ENCODE assay signal across 1 cellular context in genomic region chr7:87874066-87874465, GRCh38.
A peak's percentile ranks its signal among the peaks of the same experiment; 100 is the strongest.
TF ChIP-seq lines count a peak whose summit lies in the region.

No MANE protein-coding gene starts in this region.

TF ChIP-seq in K562, 482 proteins besides CTCF, POLR2A, EP300 and RAD21 (continued from another document):
- no peak for TF ChIP-seq ZBTB40 (IDR thresholded peaks at IDR 0.05)
- no peak for TF ChIP-seq ZBTB40 (CRISPR knock-in tag; IDR thresholded peaks at IDR 0.05)
- TF ChIP-seq CEBPZ (IDR thresholded peaks at IDR 0.05; ENCODE audit: borderline replicate concordance, low read depth, low read length), result no peak
- no peak for TF ChIP-seq ATF3 (IDR thresholded peaks at IDR 0.05)
- TF ChIP-seq ATF3 (CRISPR knock-in tag; conservative IDR thresholded peaks at IDR 0.05), result no peak
- TF ChIP-seq MEIS2 (IDR thresholded peaks at IDR 0.05; ENCODE audit: partially characterized antibody), result peak; percentile 40
- no peak for TF ChIP-seq ZNF175 (CRISPR knock-in tag; IDR thresholded peaks at IDR 0.05; ENCODE audit: low read depth)
- TF ChIP-seq ZNF444 (CRISPR knock-in tag; IDR thresholded peaks at IDR 0.05), result no peak
- no peak for TF ChIP-seq ETV5 (CRISPR knock-in tag; IDR thresholded peaks at IDR 0.05; ENCODE audit: low read depth)
- no peak for TF ChIP-seq ARNT (IDR thresholded peaks at IDR 0.05)
- no peak for TF ChIP-seq ZBTB9 (CRISPR knock-in tag; IDR thresholded peaks at IDR 0.05)
- TF ChIP-seq MLX (CRISPR knock-in tag; conservative IDR thresholded peaks at IDR 0.05), result no peak
- TF ChIP-seq NR0B1 (IDR thresholded peaks at IDR 0.05; ENCODE audit: partially characterized antibody), result no peak
- TF ChIP-seq NCOA6 (IDR thresholded peaks at IDR 0.05), result no peak
- 0 out of 2 replicates have a peak, but pooled peaks have one; percentile 25 for TF ChIP-seq CEBPB (tag; IDR thresholded peaks at IDR 0.05)
- no peak for TF ChIP-seq PCBP1 (IDR thresholded peaks at IDR 0.05; ENCODE audit: low read depth, low read length, poor library complexity, severe bottlenecking)
- no peak; a peak in 1 of 4 replicates for TF ChIP-seq TRIM24 (IDR thresholded peaks at IDR 0.05)
- no peak for TF ChIP-seq ZNF668 (CRISPR knock-in tag; IDR thresholded peaks at IDR 0.05)
- no peak for TF ChIP-seq OTX1 (CRISPR knock-in tag; IDR thresholded peaks at IDR 0.05)
- no peak for TF ChIP-seq FOXK1 (CRISPR knock-in tag; IDR thresholded peaks at IDR 0.05; ENCODE audit: borderline replicate concordance)
- TF ChIP-seq KAT8 (IDR thresholded peaks at IDR 0.05; ENCODE audit: low read depth), result no peak
- no peak for TF ChIP-seq UBTF (IDR thresholded peaks at IDR 0.05; ENCODE audit: borderline replicate concordance in 1 of 2, low read depth in 2 of 2, low read length in 2 of 2)
- TF ChIP-seq MAX (CRISPR knock-in tag; IDR thresholded peaks at IDR 0.05), result no peak
- no peak for TF ChIP-seq GTF3C2 (IDR thresholded peaks at IDR 0.05; ENCODE audit: borderline replicate concordance, extremely low read depth, insufficient read length)
- TF ChIP-seq FIP1L1 (IDR thresholded peaks at IDR 0.05; ENCODE audit: low read depth, low read length, poor library complexity, severe bottlenecking), result no peak
- TF ChIP-seq IRF2 (CRISPR knock-in tag; IDR thresholded peaks at IDR 0.05), result no peak
TF ChIP-seq in K562: peak in this region for 12.
